Comparison of ENCODE assay signal across 10 cellular contexts in the genomic region with DNA sequence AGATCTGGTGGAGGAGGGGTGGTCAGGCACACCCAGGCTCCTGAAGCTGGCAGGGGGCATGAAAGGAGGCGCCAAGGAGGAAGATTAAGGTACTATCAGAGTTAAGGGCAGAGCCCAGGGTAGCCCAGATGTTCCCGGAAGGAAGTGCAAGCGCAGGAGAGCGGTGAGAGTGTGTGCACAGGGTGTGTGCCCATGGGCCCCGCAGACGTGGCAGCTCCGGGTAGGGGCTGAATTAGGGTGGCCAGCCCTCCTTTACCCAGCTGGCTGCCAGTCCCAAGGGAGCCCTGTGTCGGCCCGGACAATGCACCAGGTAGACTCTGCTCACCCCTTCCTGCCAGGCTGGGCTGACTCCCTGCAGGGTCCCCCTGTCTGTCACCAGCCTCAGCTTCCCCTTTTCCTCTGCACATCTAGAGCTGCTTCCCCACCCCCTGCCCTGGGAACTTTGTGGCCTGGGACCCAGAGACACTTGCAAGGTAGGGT. TPM values are rescaled to one million over a fixed set of nuclear protein-coding genes. Genes with fewer than 3 reads are reported as not detected.
DNase-seq lines count a peak whose midpoint lies in the region; ATAC-seq, FAIRE-seq and TF ChIP-seq lines count a peak whose summit lies in the region.
"Had no signal": no experiment of that assay in that cellular context is flagged by ENCODE, and none has a peak within 500 bp of the region (broad histone marks: within the 10 kb centered on the region; RNA-seq: fewer than 3 reads in every experiment).

A gene (plus strand): TSS at position 184 of the 480 bp plus-strand sequence. CDS start 118 bp downstream, at position 302.

- H3K27me3 Mint-ChIP-seq in activated naive CD4-positive, alpha-beta T cell treated with anti-CD3 and anti-CD28 coated beads, Interleukin-2, amount 10 ng/mL, durations not matched to agents 7 days and 5 days = peaks cover 4% of the 10 kb centered on the region
- H3K27me3 Mint-ChIP-seq in nephron (ENCODE audit: low read depth) (peaks cover 4% of the 10 kb centered on the region), osteocyte (ENCODE audit: unreplicated experiment) (no peaks in the 10 kb centered on the region)

- H3K27ac Mint-ChIP-seq in activated naive CD4-positive, alpha-beta T cell treated with anti-CD3 and anti-CD28 coated beads, Interleukin-2, amount 10 ng/mL, durations not matched to agents 7 days and 5 days = peak within 1 kb of the TSS; percentile 90
- peak within 1 kb of the TSS in 2 of 3 experiments; percentile 95 to 98 for H3K27ac Mint-ChIP-seq in nephron
- H3K27ac Mint-ChIP-seq in osteocyte (ENCODE audit: unreplicated experiment) = no peak within 1 kb of the TSS

- peaks cover 78% of the 10 kb centered on the region for H3K4me1 Mint-ChIP-seq in activated naive CD4-positive, alpha-beta T cell treated with anti-CD3 and anti-CD28 coated beads, Interleukin-2, amount 10 ng/mL, durations not matched to agents 7 days and 5 days
- H3K4me1 Mint-ChIP-seq in nephron = peaks cover 50% of the 10 kb centered on the region
- peaks cover 32% of the 10 kb centered on the region for H3K4me1 Mint-ChIP-seq in osteocyte (ENCODE audit: unreplicated experiment)

- H3K9me3 Mint-ChIP-seq in activated naive CD4-positive, alpha-beta T cell treated with anti-CD3 and anti-CD28 coated beads, Interleukin-2, amount 10 ng/mL, durations not matched to agents 7 days and 5 days = no peaks in the 10 kb centered on the region
- H3K9me3 Mint-ChIP-seq in nephron (no peaks in the 10 kb centered on the region), osteocyte (ENCODE audit: unreplicated experiment) (no peaks in the 10 kb centered on the region)

- FAIRE-seq in HTR-8/SVneo (lab: Jason Lieb, UNC) = no peak

- TF ChIP-seq CTCF in RWPE1 (conservative IDR thresholded peaks at IDR 0.05; ENCODE audit: low read depth) (no peak), nephron (IDR thresholded peaks at IDR 0.05; ENCODE audit: unreplicated experiment in 3 of 3) (no peak), osteocyte (IDR thresholded peaks at IDR 0.05) (no peak)

- CTCF ChIA-PET in RWPE1 (lab: Yijun Ruan, JAX) = interaction anchor here (0.6 kb wide), 1 partner anchor 173 kb away, joined by 3 read pairs; no protein-coding TSS in a partner anchor
- CTCF ChIA-PET in activated naive CD4-positive, alpha-beta T cell treated with anti-CD3 and anti-CD28 coated beads, Interleukin-2, amount 10 ng/mL, durations not matched to agents 7 days and 5 days (lab: Charles Lee) = interaction anchor here (0.9 to 1.9 kb wide), 5 partner anchors 10 to 50 kb away, joined by 3 to 9 read pairs (median 4); a partner anchor contains a TSS

- peaks cover 26% of the 10 kb centered on the region for H3K36me3 Mint-ChIP-seq in activated naive CD4-positive, alpha-beta T cell treated with anti-CD3 and anti-CD28 coated beads, Interleukin-2, amount 10 ng/mL, durations not matched to agents 7 days and 5 days
- H3K36me3 Mint-ChIP-seq in nephron (ENCODE audit: low read depth) (no peaks in the 10 kb centered on the region), osteocyte (ENCODE audit: unreplicated experiment) (peaks cover 5% of the 10 kb centered on the region)

- DNase-seq in RWPE1 (ENCODE audit: low spot score) = no peak
- peak; percentile 66 for DNase-seq in activated naive CD4-positive, alpha-beta T cell treated with anti-CD3 and anti-CD28 coated beads, Interleukin-2, amount 10 ng/mL, durations not matched to agents 7 days and 5 days
- no peak for DNase-seq in NCI-H446 treated with DMSO at 0.1 percent for 48 hours (lab: John Stamatoyannopoulos, UW)
- DNase-seq in HTR-8/SVneo (ENCODE audit: insufficient read length, low spot score) = no peak
- DNase-seq in HPDE6-E6E7 (ENCODE audit: extremely low spot score) = no peak
- no peak for DNase-seq in osteocyte (ENCODE audit: extremely low spot score, unreplicated experiment)
- DNase-seq: head of caudate nucleus had no signal

- H3K4me3 Mint-ChIP-seq in activated naive CD4-positive, alpha-beta T cell treated with anti-CD3 and anti-CD28 coated beads, Interleukin-2, amount 10 ng/mL, durations not matched to agents 7 days and 5 days = peak within 1 kb of the TSS; percentile 92
- no peak within 1 kb of the TSS for H3K4me3 Mint-ChIP-seq in nephron
- H3K4me3 Mint-ChIP-seq in osteocyte (ENCODE audit: unreplicated experiment) = no peak within 1 kb of the TSS

- POLR2A ChIA-PET in RWPE1 (lab: Yijun Ruan, JAX; ENCODE audit: low non-redundant PET) = no interaction called here

- peak within 1 kb of the TSS; percentile 100 for H3K27ac ChIP-seq in RWPE1

- peak; percentile 50 for ATAC-seq in GM18868 (IDR thresholded peaks at IDR 0.05; ENCODE audit: unreplicated experiment)

RNA-seq across cellular contexts. Expression of the gene that starts here (rescaled TPM):
- not detected in 2 replicates for total RNA-seq in osteocyte
- total RNA-seq: osteoblast had no signal
